Comparison of ENCODE assay signal across 1 cellular context in the genomic region with DNA sequence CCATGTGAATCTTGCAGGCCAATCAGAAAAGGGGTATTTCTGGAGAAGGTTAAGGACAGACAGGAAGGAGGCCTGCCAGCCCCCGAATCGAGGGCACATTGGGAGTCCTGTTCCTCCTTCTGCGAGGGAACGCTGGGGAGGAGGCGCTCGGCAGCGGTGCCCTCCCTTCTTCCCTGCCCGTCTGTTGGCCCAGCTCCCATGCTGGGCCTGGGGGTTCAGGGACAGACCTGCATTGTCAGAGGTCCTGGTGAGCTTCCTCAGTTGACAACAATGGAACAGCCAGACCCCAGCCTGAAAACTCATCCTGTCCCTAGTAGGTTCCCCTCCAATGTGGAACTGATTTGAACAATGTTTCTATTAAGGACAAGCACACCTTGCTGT.
TF ChIP-seq lines count a peak whose summit lies in the region.

No MANE protein-coding gene starts in this region.

TF ChIP-seq in HepG2, 621 proteins besides CTCF, POLR2A, EP300 and RAD21:
- TF ChIP-seq ASH2L (IDR thresholded peaks at IDR 0.05; ENCODE audit: insufficient read length, low read depth, low read length) (peak; percentile 42), ELF3 (CRISPR knock-in tag; IDR thresholded peaks at IDR 0.05) (no peak), KDM5A (IDR thresholded peaks at IDR 0.05; ENCODE audit: borderline replicate concordance, low read length) (no peak), ZFY (CRISPR knock-in tag; IDR thresholded peaks at IDR 0.05) (peak; percentile 23; the same call in 1 of the 2 replicates), PCBP2 (optimal IDR thresholded peaks at IDR 0.05; ENCODE audit: low read depth, low read length, poor library complexity, severe bottlenecking) (no peak), DZIP1 (CRISPR knock-in tag; IDR thresholded peaks at IDR 0.05) (0 out of 2 replicates have a peak, but pooled peaks have one; percentile 42), SKIL (CRISPR knock-in tag; IDR thresholded peaks at IDR 0.05; ENCODE audit: borderline replicate concordance) (no peak), ZBTB42 (CRISPR knock-in tag; IDR thresholded peaks at IDR 0.05) (0 out of 2 replicates have a peak, but pooled peaks have one; percentile 57), ZFP62 (CRISPR knock-in tag; IDR thresholded peaks at IDR 0.05) (no peak), JUNB (CRISPR knock-in tag; IDR thresholded peaks at IDR 0.05; ENCODE audit: borderline replicate concordance) (no peak), ZBTB26 (CRISPR knock-in tag; IDR thresholded peaks at IDR 0.05; ENCODE audit: borderline replicate concordance) (0 out of 2 replicates have a peak, but pooled peaks have one; percentile 9), JDP2 (CRISPR knock-in tag; IDR thresholded peaks at IDR 0.05; ENCODE audit: borderline replicate concordance) (no peak), ARID4A (CRISPR knock-in tag; IDR thresholded peaks at IDR 0.05; ENCODE audit: borderline replicate concordance) (peak; percentile 14; the same call in 1 of the 2 replicates), CAMTA2 (CRISPR knock-in tag; IDR thresholded peaks at IDR 0.05; ENCODE audit: borderline replicate concordance) (no peak), HNRNPLL (IDR thresholded peaks at IDR 0.05; ENCODE audit: low read depth, low read length, poor library complexity, severe bottlenecking) (no peak)
- TF ChIP-seq, protein P1, sequence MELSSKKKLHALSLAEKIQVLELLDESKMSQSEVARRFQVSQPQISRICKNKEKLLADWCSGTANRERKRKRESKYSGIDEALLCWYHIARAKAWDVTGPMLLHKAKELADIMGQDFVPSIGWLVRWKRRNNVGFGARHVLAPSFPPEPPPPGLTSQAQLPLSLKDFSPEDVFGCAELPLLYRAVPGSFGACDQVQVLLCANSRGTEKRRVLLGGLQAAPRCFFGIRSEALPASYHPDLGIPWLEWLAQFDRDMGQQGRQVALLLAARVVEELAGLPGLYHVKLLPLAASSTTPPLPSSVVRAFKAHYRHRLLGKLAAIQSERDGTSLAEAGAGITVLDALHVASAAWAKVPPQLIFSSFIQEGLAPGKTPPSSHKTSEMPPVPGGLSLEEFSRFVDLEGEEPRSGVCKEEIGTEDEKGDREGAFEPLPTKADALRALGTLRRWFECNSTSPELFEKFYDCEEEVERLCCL (CRISPR knock-in tag; IDR thresholded peaks at IDR 0.05; ENCODE audit: borderline replicate concordance): no peak
